8 cellular contexts compared by ENCODE assay signal in the genomic region with DNA sequence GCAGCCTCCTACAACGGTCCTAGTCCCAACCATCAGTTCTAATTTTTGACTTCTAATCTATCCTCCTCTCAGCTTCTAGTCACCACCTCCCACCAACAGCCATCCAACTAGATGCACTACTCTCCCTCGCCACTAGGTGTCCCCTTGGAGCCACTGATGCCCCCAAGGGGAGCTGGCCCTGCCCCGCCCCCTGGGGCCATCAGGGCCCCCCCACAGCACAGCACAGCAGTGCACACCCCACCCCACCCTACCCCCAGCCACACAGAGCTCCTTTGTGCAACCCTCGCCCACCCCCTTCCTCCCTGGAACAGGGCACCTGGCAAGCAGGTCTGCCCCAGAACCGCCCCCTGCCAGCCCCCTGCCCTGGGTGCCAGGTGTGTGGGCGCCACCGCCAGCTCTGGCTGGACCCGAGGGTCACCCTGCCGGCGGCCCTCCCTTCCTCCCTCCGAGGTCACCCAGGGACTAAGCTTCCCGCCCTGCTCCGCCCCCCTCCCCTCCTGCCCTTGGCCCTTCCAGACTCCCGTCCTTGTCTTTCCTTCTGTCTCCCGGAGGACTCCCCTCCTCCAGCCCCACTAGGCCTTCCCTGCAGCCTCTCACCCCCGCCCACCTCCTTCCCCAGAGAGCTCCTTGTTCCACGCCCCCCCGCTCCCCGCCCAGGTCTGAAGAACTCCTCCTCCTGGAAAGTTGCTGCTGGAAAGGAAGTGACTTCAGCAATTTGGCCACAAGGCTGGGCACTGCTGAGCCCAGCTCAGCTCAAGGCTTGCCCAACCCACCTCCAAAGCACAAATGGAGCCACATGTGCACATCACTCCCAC. TPM values are rescaled to one million over a fixed set of nuclear protein-coding genes. Genes with fewer than 3 reads are reported as not detected.
DNase-seq lines count a peak whose midpoint lies in the region; ATAC-seq lines count a peak whose summit lies in the region.

No MANE protein-coding gene starts in this region.

- H3K4me1 ChIP-seq in SJSA1 (replicated peaks) (peaks cover 28% of the 10 kb centered on the region), subcutaneous abdominal adipose tissue (ENCODE audit: control insufficient read depth in 5 of 5, insufficient read depth in 5 of 5, low read length in 5 of 5) (peaks cover 9 to 64% (median 62%) of the 10 kb centered on the region in 5 donors)

- DNase-seq in Caki2 (ENCODE audit: low read depth) (peak; percentile 89), HT1080 (ENCODE audit: low read depth) (peak; percentile 91), SJSA1 (ENCODE audit: low read depth in 1 of 2, low spot score in 2 of 2) (peak; percentile 67 to 97), germinal center (ENCODE audit: low spot score) (peak; percentile 90), nucleus accumbens (lab: John Stamatoyannopoulos, UW) (peak in 50 of 56 donors; percentile 21 to 80 (median 50))
- DNase-seq in activated naive CD4-positive, alpha-beta T cell treated with Interleukin-2 at 50 U/mL for 16 hours, result peak; percentile 79

- H3K4me3 ChIP-seq in SJSA1 (no peak overlapping the region), subcutaneous abdominal adipose tissue (ENCODE audit: low read depth in 1 of 5, low read length in 5 of 5) (peak overlapping the region in 2 of 5 donors; percentile 25 to 41)

- H3K27me3 ChIP-seq in SJSA1 (replicated peaks) (no peaks in the 10 kb centered on the region), subcutaneous abdominal adipose tissue (ENCODE audit: control insufficient read depth in 5 of 5, insufficient read depth in 4 of 5, low read length in 5 of 5) (no peaks in the 10 kb centered on the region)

- ATAC-seq in HG02840 (IDR thresholded peaks at IDR 0.05; ENCODE audit: low FRiP score, unreplicated experiment), result no peak

- no peaks in the 10 kb centered on the region for H3K9me3 ChIP-seq in SJSA1 (replicated peaks)
- H3K9me3 ChIP-seq in subcutaneous abdominal adipose tissue (ENCODE audit: control insufficient read depth in 5 of 5, low read length in 5 of 5), result no peaks in the 10 kb centered on the region

- in situ Hi-C loops in Caki2 (cut with HindIII; ENCODE audit: low pct_unique_long_range_greater_than_20kb, low sequenced_read_pairs), result no loop called here

- peak overlapping the region in 1 of 5 donors; percentile 35 for H3K9ac ChIP-seq in subcutaneous abdominal adipose tissue (ENCODE audit: low read length in 5 of 5)

- H3K36me3 ChIP-seq in SJSA1 (peaks cover 28% of the 10 kb centered on the region), subcutaneous abdominal adipose tissue (ENCODE audit: control insufficient read depth in 5 of 5, insufficient read depth in 5 of 5, low read length in 5 of 5) (peaks cover 0 to 22% (median 17%) of the 10 kb centered on the region in 5 donors)

- H3K27ac ChIP-seq in SJSA1, result no peak overlapping the region
- peak overlapping the region; percentile 62 for H3K27ac ChIP-seq in subcutaneous abdominal adipose tissue (ENCODE audit: low read depth, low read length)

RNA-seq across cellular contexts. Expression of a gene that starts 47.0 kb away (rescaled TPM):
- 0.32 and 0.41 TPM in 2 replicates for total RNA-seq in Caki2 (2014; rRNA removed; shearing (Covaris generic); ENCODE audit: low replicate concordance)
- total RNA-seq in HT1080 (2014; rRNA removed; shearing (Covaris generic)), result 9.4 and 10.3 TPM in 2 replicates
- 10.2 and 11.5 TPM in 2 replicates for polyA plus RNA-seq in HT1080 (2015; cell fraction: cytosol; rRNA removed)
- polyA plus RNA-seq in HT1080 (2015; cell fraction: nucleus; rRNA removed), result 17.6 and 24.6 TPM in 2 replicates
- 2.9 and 4.1 TPM in 2 replicates for total RNA-seq in SJSA1 (2014; rRNA removed; shearing (Covaris generic))
